In the genomic region with DNA sequence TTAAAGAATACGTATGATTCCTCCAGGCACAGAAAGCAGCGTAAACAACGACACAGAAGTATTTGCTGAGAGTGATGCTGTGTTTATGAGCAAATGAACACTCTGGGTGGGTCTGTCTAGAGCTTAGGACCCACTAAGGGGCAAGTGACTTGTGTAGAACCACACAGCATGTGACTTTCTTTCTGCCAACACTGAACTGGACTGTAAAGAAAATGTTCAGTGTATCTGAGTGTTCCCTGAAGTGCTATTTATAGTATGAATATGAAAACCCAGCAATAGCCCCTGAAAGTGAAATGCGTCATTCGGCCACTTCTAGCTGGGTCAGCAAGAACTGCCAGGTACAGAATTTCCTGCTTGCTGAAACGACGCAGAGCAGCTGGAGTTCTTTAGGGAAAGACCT, we compare ENCODE assay signal across 22 cellular contexts.
DNase-seq lines count a peak whose midpoint lies in the region; ATAC-seq and TF ChIP-seq lines count a peak whose summit lies in the region.
"Had no signal": no experiment of that assay in that cellular context is flagged by ENCODE, and none has a peak within 500 bp of the region (broad histone marks: within the 10 kb centered on the region; RNA-seq: fewer than 3 reads in every experiment).

No MANE protein-coding gene starts in this region.

- H3K9me3 ChIP-seq in left ventricle myocardium inferior (replicated peaks) (no peaks in the 10 kb centered on the region), endodermal cell (ENCODE audit: control insufficient read depth, low read length) (no peaks in the 10 kb centered on the region), muscle layer of duodenum (ENCODE audit: control insufficient read depth in 1 of 2, low read length in 2 of 2) (no peaks in the 10 kb centered on the region), upper lobe of right lung (no peaks in the 10 kb centered on the region)
- H3K9me3 ChIP-seq: SJSA1 had no signal

- DNase-seq in Right ventricle myocardium superior: no peak
- DNase-seq in left ventricle myocardium inferior: no peak
- no peak for DNase-seq in endodermal cell
- no peak for DNase-seq in upper lobe of right lung
- DNase-seq in left colon: no peak
- DNase-seq in activated naive CD4-positive, alpha-beta T cell (lab: John Stamatoyannopoulos, UW): no peak
- DNase-seq: 8988T; activated CD4-positive, CD25-positive, alpha-beta regulatory T cell; activated CD8-positive, alpha-beta memory T cell treated with anti-CD3 and anti-CD28 coated beads for 24 hours; activated naive CD8-positive, alpha-beta T cell treated with anti-CD3 and anti-CD28 coated beads, Interleukin-2, amount 10 ng/mL, durations not matched to agents 7 days and 5 days; Calu3; central memory CD4-positive, alpha-beta T cell; effector memory CD8-positive, alpha-beta T cell; kidney; NCI-H1092; NCI-H69; stimulated activated CD4-positive, alpha-beta T cell treated with anti-CD3 and anti-CD28 coated beads, Interleukin-4, amount 100 ng/mL, for 24 hours had no signal

- H3K27ac ChIP-seq in left ventricle myocardium inferior (replicated peaks) (no peak overlapping the region), endodermal cell (ENCODE audit: low read depth, low read length) (peak overlapping the region; percentile 96), muscle layer of duodenum (ENCODE audit: low read length) (peak overlapping the region; percentile 66), upper lobe of right lung (peak overlapping the region; percentile 59)
- H3K27ac ChIP-seq: SJSA1 had no signal

- H3K9me3 Mint-ChIP-seq in endodermal cell: no peaks in the 10 kb centered on the region
- H3K9me3 Mint-ChIP-seq: activated naive CD8-positive, alpha-beta T cell treated with anti-CD3 and anti-CD28 coated beads, Interleukin-2, amount 10 ng/mL, durations not matched to agents 7 days and 5 days; activated T-helper 1 cell treated with anti-CD3 and anti-CD28 coated beads, Interleukin-12 subunit alpha, Interleukin-12 subunit beta, Interleukin-2, Interleukin-4 antibody, amounts not matched to agents 30 ng/mL and 10 ng/mL and 1 ng/mL, durations not matched to agents 14 hours and 24 hours and 36 hours; effector memory CD8-positive, alpha-beta T cell had no signal

- H3K36me3 Mint-ChIP-seq in endodermal cell (ENCODE audit: low read depth): no peaks in the 10 kb centered on the region
- H3K36me3 Mint-ChIP-seq: activated naive CD8-positive, alpha-beta T cell treated with anti-CD3 and anti-CD28 coated beads, Interleukin-2, amount 10 ng/mL, durations not matched to agents 7 days and 5 days had no signal

- peaks cover 7% of the 10 kb centered on the region for H3K4me1 Mint-ChIP-seq in endodermal cell

- H3K27me3 ChIP-seq in left ventricle myocardium inferior (ENCODE audit: low read depth) (no peaks in the 10 kb centered on the region), endodermal cell (ENCODE audit: control insufficient read depth, insufficient read depth, low read length, poor library complexity, severe bottlenecking) (no peaks in the 10 kb centered on the region), muscle layer of duodenum (ENCODE audit: low read depth, low read length) (no peaks in the 10 kb centered on the region), upper lobe of right lung (no peaks in the 10 kb centered on the region)
- H3K27me3 ChIP-seq: SJSA1 had no signal

- H3K36me3 ChIP-seq in left ventricle myocardium inferior (no peaks in the 10 kb centered on the region), endodermal cell (ENCODE audit: control insufficient read depth, insufficient read depth, low read length) (no peaks in the 10 kb centered on the region), muscle layer of duodenum (ENCODE audit: control insufficient read depth in 1 of 2, insufficient read depth in 2 of 2, low read length in 2 of 2) (no peaks in the 10 kb centered on the region), upper lobe of right lung (no peaks in the 10 kb centered on the region)
- H3K36me3 ChIP-seq: SJSA1 had no signal

- H3K9ac ChIP-seq in endodermal cell (ENCODE audit: extremely low read depth, low read length, poor library complexity, severe bottlenecking): no peak overlapping the region

- 95% methylated on average over 7 of the region's 7 CpGs for WGBS in endodermal cell (ENCODE audit: insufficient coverage in 1 of 2, insufficient read length in 1 of 2), 2 experiments

- H3K4me3 Mint-ChIP-seq in endodermal cell: no peak overlapping the region
- H3K4me3 Mint-ChIP-seq: activated naive CD8-positive, alpha-beta T cell treated with anti-CD3 and anti-CD28 coated beads, Interleukin-2, amount 10 ng/mL, durations not matched to agents 7 days and 5 days; activated T-helper 1 cell treated with anti-CD3 and anti-CD28 coated beads, Interleukin-12 subunit alpha, Interleukin-12 subunit beta, Interleukin-2, Interleukin-4 antibody, amounts not matched to agents 30 ng/mL and 10 ng/mL and 1 ng/mL, durations not matched to agents 14 hours and 24 hours and 36 hours; effector memory CD8-positive, alpha-beta T cell had no signal

- H3K27ac Mint-ChIP-seq in endodermal cell: no peak overlapping the region
- H3K27ac Mint-ChIP-seq: activated naive CD8-positive, alpha-beta T cell treated with anti-CD3 and anti-CD28 coated beads, Interleukin-2, amount 10 ng/mL, durations not matched to agents 7 days and 5 days; activated T-helper 1 cell treated with anti-CD3 and anti-CD28 coated beads, Interleukin-12 subunit alpha, Interleukin-12 subunit beta, Interleukin-2, Interleukin-4 antibody, amounts not matched to agents 30 ng/mL and 10 ng/mL and 1 ng/mL, durations not matched to agents 14 hours and 24 hours and 36 hours; effector memory CD8-positive, alpha-beta T cell had no signal

- intact Hi-C loops in Right ventricle myocardium superior (cut with DNase I) (no loop called here), left ventricle myocardium inferior (cut with micrococcal nuclease) (no loop called here), upper lobe of right lung (cut with DNase I) (no loop called here), left colon (cut with DNase I, micrococcal nuclease) (no loop called here)

- H3K27me3 Mint-ChIP-seq in endodermal cell (ENCODE audit: insufficient read depth): no peaks in the 10 kb centered on the region
- H3K27me3 Mint-ChIP-seq: activated naive CD8-positive, alpha-beta T cell treated with anti-CD3 and anti-CD28 coated beads, Interleukin-2, amount 10 ng/mL, durations not matched to agents 7 days and 5 days; effector memory CD8-positive, alpha-beta T cell had no signal

- H3K4me1 ChIP-seq in left ventricle myocardium inferior (peaks cover 10% of the 10 kb centered on the region), endodermal cell (ENCODE audit: control insufficient read depth, insufficient read depth, low read length) (peaks cover 8% of the 10 kb centered on the region), muscle layer of duodenum (ENCODE audit: control insufficient read depth in 1 of 2, insufficient read depth in 2 of 2, low read length in 2 of 2) (peaks cover 8% of the 10 kb centered on the region in 2 donors), upper lobe of right lung (peaks cover 13% of the 10 kb centered on the region)
- H3K4me1 ChIP-seq: SJSA1 had no signal

- no peak overlapping the region for H3K4me3 ChIP-seq in left ventricle myocardium inferior
- no peak overlapping the region for H3K4me3 ChIP-seq in endodermal cell (ENCODE audit: low read length)
- peak overlapping the region in 1 of 2 donors; percentile 7 for H3K4me3 ChIP-seq in muscle layer of duodenum (ENCODE audit: low read depth in 1 of 2, low read length in 2 of 2)
- H3K4me3 ChIP-seq in upper lobe of right lung: no peak overlapping the region
- H3K4me3 ChIP-seq: SJSA1 had no signal

- TF ChIP-seq CTCF in left ventricle myocardium inferior (IDR thresholded peaks at IDR 0.05; ENCODE audit: borderline replicate concordance): no peak
- TF ChIP-seq CTCF in endodermal cell (conservative IDR thresholded peaks at IDR 0.05): no peak
- no peak for TF ChIP-seq CTCF in upper lobe of right lung (IDR thresholded peaks at IDR 0.05)

- ATAC-seq in Right ventricle myocardium superior (ENCODE audit: poor library complexity): peak; percentile 36
- no peak for ATAC-seq in upper lobe of right lung
- ATAC-seq in left colon: no peak
- no peak for ATAC-seq in HG03025 (IDR thresholded peaks at IDR 0.05; ENCODE audit: low FRiP score, unreplicated experiment)
- ATAC-seq: effector memory CD8-positive, alpha-beta T cell; HCT116 had no signal
